8 cellular contexts compared by ENCODE assay signal in the genomic region with DNA sequence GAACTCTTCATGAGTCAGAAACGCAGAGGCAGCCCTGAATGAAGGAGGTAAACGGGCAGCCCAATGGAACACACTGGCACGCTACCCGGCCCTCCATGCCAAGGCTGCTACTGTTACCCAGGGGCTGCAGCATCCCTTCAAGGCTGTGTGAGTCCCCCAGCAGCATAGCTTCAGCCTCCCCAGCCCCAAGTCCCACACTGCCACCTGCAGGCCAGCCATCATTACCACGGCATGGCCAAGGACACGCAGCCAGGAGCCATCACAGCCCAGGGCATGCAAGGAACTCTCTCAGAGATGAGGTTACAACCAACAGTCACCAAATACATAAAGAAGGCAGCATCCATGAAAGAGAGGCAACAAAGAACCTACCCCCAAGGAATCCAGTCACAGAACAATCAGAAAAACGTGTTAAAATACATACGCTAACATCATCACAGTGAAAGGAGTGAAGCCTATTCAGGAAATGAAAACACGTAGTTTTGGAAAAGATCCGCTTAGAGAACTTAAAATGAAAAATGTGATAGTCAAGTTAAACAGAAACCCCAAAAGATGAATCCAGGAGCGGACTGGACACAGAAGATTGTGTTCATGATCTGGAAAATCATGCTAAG. TPM values are rescaled to one million over a fixed set of nuclear protein-coding genes. Genes with fewer than 3 reads are reported as not detected.
DNase-seq lines count a peak whose midpoint lies in the region; ATAC-seq and TF ChIP-seq lines count a peak whose summit lies in the region.

No MANE protein-coding gene starts in this region.

- POLR2A ChIA-PET in activated CD4-positive, alpha-beta T cell treated with anti-CD3 and anti-CD28 coated beads for 36 hours (lab: Charles Lee), result interaction anchor here (0.6 kb wide), 1 partner anchor 17 kb away, joined by 3 read pairs; no protein-coding TSS in a partner anchor

- no peak overlapping the region for H2AFZ ChIP-seq in neural progenitor cell (replicated peaks)

- H3K4me2 ChIP-seq in neural progenitor cell, result no peak overlapping the region

- intact Hi-C loops in left cardiac atrium (cut with DNase I), result no loop called here
- intact Hi-C loops in activated CD4-positive, alpha-beta T cell treated with anti-CD3 and anti-CD28 coated beads for 36 hours (cut with DNase I, micrococcal nuclease), result no loop called here

- peak; percentile 78 for TF ChIP-seq CTCF in cardiac muscle cell (IDR thresholded peaks at IDR 0.05; ENCODE audit: low read depth, low read length)
- TF ChIP-seq CTCF in neural progenitor cell (IDR thresholded peaks at IDR 0.05), result peak; percentile 68

- no peaks in the 10 kb centered on the region for H3K79me2 ChIP-seq in neural progenitor cell (ENCODE audit: low read depth)

- DNase-seq in cardiac muscle cell (ENCODE audit: low read depth in 1 of 2, low spot score in 1 of 2) (peak; percentile 57 to 58), left cardiac atrium (no peak), NCI-H2171 treated with DMSO at 0.1 percent for 48 hours (lab: John Stamatoyannopoulos, UW) (peak; percentile 46), neural progenitor cell (ENCODE audit: low spot score) (peak; percentile 68), HuH-7.5 (ENCODE audit: low spot score) (no peak)
- peak; percentile 85 for DNase-seq in activated CD4-positive, alpha-beta T cell treated with anti-CD3 and anti-CD28 coated beads for 36 hours
- DNase-seq in effector memory CD8-positive, alpha-beta T cell, result peak; percentile 24 to 37 (median 29)

- CTCF ChIA-PET in activated CD4-positive, alpha-beta T cell treated with anti-CD3 and anti-CD28 coated beads for 36 hours (lab: Charles Lee), result interaction anchor here (0.6 to 2.4 kb wide), 17 partner anchors 8 to 458 kb away, joined by 3 to 10 read pairs (median 4); no protein-coding TSS in a partner anchor

- H3K9ac ChIP-seq in neural progenitor cell, result no peak overlapping the region

- H3K36me3 ChIP-seq in cardiac muscle cell (no peaks in the 10 kb centered on the region), neural progenitor cell (no peaks in the 10 kb centered on the region)

- peaks cover 12% of the 10 kb centered on the region for H3F3A ChIP-seq in neural progenitor cell (ENCODE audit: low read depth)

- peaks cover 7% of the 10 kb centered on the region for H3K27me3 Mint-ChIP-seq in activated CD4-positive, alpha-beta T cell treated with anti-CD3 and anti-CD28 coated beads for 36 hours
- H3K27me3 Mint-ChIP-seq in effector memory CD8-positive, alpha-beta T cell, result peaks cover 29 to 57% of the 10 kb centered on the region in 2 donors
- H3K27me3 Mint-ChIP-seq in neural progenitor cell (ENCODE audit: insufficient read depth, low read depth), result peaks cover 7% of the 10 kb centered on the region

- no peak for ATAC-seq in left cardiac atrium
- peak; percentile 90 for ATAC-seq in activated CD4-positive, alpha-beta T cell treated with anti-CD3 and anti-CD28 coated beads for 36 hours
- ATAC-seq in effector memory CD8-positive, alpha-beta T cell (replicated peaks), result peak; percentile 54
- ATAC-seq in GM18858 (IDR thresholded peaks at IDR 0.05; ENCODE audit: unreplicated experiment), result no peak

- H3K4me1 ChIP-seq in cardiac muscle cell (ENCODE audit: low read depth), result peaks cover 7% of the 10 kb centered on the region
- peaks cover 26% of the 10 kb centered on the region for H3K4me1 ChIP-seq in neural progenitor cell

- no peaks in the 10 kb centered on the region for H3K9me3 Mint-ChIP-seq in activated CD4-positive, alpha-beta T cell treated with anti-CD3 and anti-CD28 coated beads for 36 hours (ENCODE audit: low read depth)
- H3K9me3 Mint-ChIP-seq in effector memory CD8-positive, alpha-beta T cell, result no peaks in the 10 kb centered on the region
- H3K9me3 Mint-ChIP-seq in neural progenitor cell, result no peaks in the 10 kb centered on the region

- H3K27ac ChIP-seq in cardiac muscle cell (no peak overlapping the region), neural progenitor cell (no peak overlapping the region)

- no peaks in the 10 kb centered on the region for H3K4me1 Mint-ChIP-seq in activated CD4-positive, alpha-beta T cell treated with anti-CD3 and anti-CD28 coated beads for 36 hours
- peaks cover 0 to 6% of the 10 kb centered on the region in 2 donors for H3K4me1 Mint-ChIP-seq in effector memory CD8-positive, alpha-beta T cell (ENCODE audit: low read depth in 2 of 2)
- H3K4me1 Mint-ChIP-seq in neural progenitor cell, result peaks cover 14% of the 10 kb centered on the region

- no peak overlapping the region for H3K4me3 ChIP-seq in cardiac muscle cell
- no peak overlapping the region for H3K4me3 ChIP-seq in neural progenitor cell

- H4K20me1 ChIP-seq in neural progenitor cell (ENCODE audit: low read depth), result no peaks in the 10 kb centered on the region

- H3K27ac Mint-ChIP-seq in activated CD4-positive, alpha-beta T cell treated with anti-CD3 and anti-CD28 coated beads for 36 hours, result no peak overlapping the region
- H3K27ac Mint-ChIP-seq in effector memory CD8-positive, alpha-beta T cell, result no peak overlapping the region
- no peak overlapping the region for H3K27ac Mint-ChIP-seq in neural progenitor cell

- H3K9me3 ChIP-seq in cardiac muscle cell (ENCODE audit: low read depth) (no peaks in the 10 kb centered on the region), neural progenitor cell (ENCODE audit: low read depth) (no peaks in the 10 kb centered on the region)

- peaks cover 2% of the 10 kb centered on the region for H3K27me3 ChIP-seq in cardiac muscle cell
- no peaks in the 10 kb centered on the region for H3K27me3 ChIP-seq in neural progenitor cell

- no peaks in the 10 kb centered on the region for H3K36me3 Mint-ChIP-seq in activated CD4-positive, alpha-beta T cell treated with anti-CD3 and anti-CD28 coated beads for 36 hours (ENCODE audit: low read depth)
- H3K36me3 Mint-ChIP-seq in effector memory CD8-positive, alpha-beta T cell (ENCODE audit: insufficient read depth), result no peaks in the 10 kb centered on the region
- H3K36me3 Mint-ChIP-seq in neural progenitor cell, result no peaks in the 10 kb centered on the region

- H3K4me3 Mint-ChIP-seq in activated CD4-positive, alpha-beta T cell treated with anti-CD3 and anti-CD28 coated beads for 36 hours, result no peak overlapping the region
- no peak overlapping the region for H3K4me3 Mint-ChIP-seq in effector memory CD8-positive, alpha-beta T cell
- no peak overlapping the region for H3K4me3 Mint-ChIP-seq in neural progenitor cell

RNA-seq across cellular contexts. Expression of a gene that starts 22.4 kb away (rescaled TPM):
- total RNA-seq in cardiac muscle cell (0.78 and 2.9 TPM in 2 replicates), left cardiac atrium (1 to 10 TPM in 1 of 2 donors, not detected in 1; 1.5 TPM), neural progenitor cell (ENCODE audit: low replicate concordance) (not detected in 2 replicates)
- polyA plus RNA-seq in cardiac muscle cell, result 0.50 and 1.2 TPM in 2 replicates
- not detected for total RNA-seq in activated CD4-positive, alpha-beta T cell treated with anti-CD3 and anti-CD28 coated beads for 36 hours

RNA-seq across cellular contexts. Expression of a gene that starts 39.6 kb away (rescaled TPM):
- 0.03 TPM in 1 of 2 replicates, not detected in the other for total RNA-seq in cardiac muscle cell
- 0.16 TPM in 1 of 2 replicates, not detected in the other for polyA plus RNA-seq in cardiac muscle cell
- not detected for total RNA-seq in left cardiac atrium
- total RNA-seq in activated CD4-positive, alpha-beta T cell treated with anti-CD3 and anti-CD28 coated beads for 36 hours, result not detected
- not detected in 2 replicates for total RNA-seq in neural progenitor cell (ENCODE audit: low replicate concordance)

Comparison
In these comparisons a context has a peak if more than half of its experiments do, and no peak if none do; other contexts are left out.
1. DNase-seq: peak in cardiac muscle cell (2 of 2), NCI-H2171 treated with DMSO at 0.1 percent for 48 hours (single experiment), activated CD4-positive, alpha-beta T cell treated with anti-CD3 and anti-CD28 coated beads for 36 hours (single experiment), effector memory CD8-positive, alpha-beta T cell (3 of 3) and neural progenitor cell (single experiment); none in left cardiac atrium (single experiment) and HuH-7.5 (single experiment).
2. ATAC-seq: peak in activated CD4-positive, alpha-beta T cell treated with anti-CD3 and anti-CD28 coated beads for 36 hours (single experiment) and effector memory CD8-positive, alpha-beta T cell (single experiment); none in left cardiac atrium (0 of 2) and GM18858 (single experiment).